19 cellular contexts compared by ENCODE assay signal in genomic region chr14:99043756-99044155, GRCh38.
DNase-seq lines count a peak whose midpoint lies in the region; ATAC-seq and TF ChIP-seq lines count a peak whose summit lies in the region.
"Had no signal": no experiment of that assay in that cellular context is flagged by ENCODE, and none has a peak within 500 bp of the region (broad histone marks: within the 10 kb centered on the region; RNA-seq: fewer than 3 reads in every experiment).

No MANE protein-coding gene starts in this region.

- no peaks in the 10 kb centered on the region for H4K20me1 ChIP-seq in BLaER1
- H4K20me1 ChIP-seq: BLaER1 treated with 17β-estradiol and CSF1 and Interleukin-3, amounts not matched to agents 10 nM and 100 nM had no signal

- no peak overlapping the region for H3K9ac ChIP-seq in BLaER1
- no peak overlapping the region for H3K9ac ChIP-seq in endodermal cell (ENCODE audit: extremely low read depth, low read length, poor library complexity, severe bottlenecking)
- H3K9ac ChIP-seq: BLaER1 treated with 17β-estradiol and CSF1 and Interleukin-3, amounts not matched to agents 10 nM and 100 nM had no signal

- H3K36me3 ChIP-seq in BLaER1 (no peaks in the 10 kb centered on the region), endodermal cell (ENCODE audit: control insufficient read depth, insufficient read depth, low read length) (no peaks in the 10 kb centered on the region)
- H3K36me3 ChIP-seq: BLaER1 treated with 17β-estradiol and CSF1 and Interleukin-3, amounts not matched to agents 10 nM and 100 nM had no signal

- peak; percentile 10 for DNase-seq in endodermal cell
- peak; percentile 28 for DNase-seq in mesenteric fat pad (ENCODE audit: low spot score)
- no peak for DNase-seq in CD1c-positive myeloid dendritic cell (ENCODE audit: extremely low spot score)
- DNase-seq: Calu3; CD4-positive, alpha-beta memory T cell; COR-L47; DMS53; DMS79 treated with DMSO at 0.1 percent for 48 hours; GF-D8; H9 had no signal

- H3K27me3 Mint-ChIP-seq in endodermal cell (ENCODE audit: insufficient read depth): peaks cover under 1% of the 10 kb centered on the region
- H3K27me3 Mint-ChIP-seq: B cell; CD4-positive, alpha-beta memory T cell had no signal

- no peaks in the 10 kb centered on the region for H3K27me3 ChIP-seq in BLaER1
- H3K27me3 ChIP-seq in endodermal cell (ENCODE audit: control insufficient read depth, insufficient read depth, low read length, poor library complexity, severe bottlenecking): no peaks in the 10 kb centered on the region
- H3K27me3 ChIP-seq: BLaER1 treated with 17β-estradiol and CSF1 and Interleukin-3, amounts not matched to agents 10 nM and 100 nM had no signal

- H3K9me3 ChIP-seq in BLaER1 (no peaks in the 10 kb centered on the region), endodermal cell (ENCODE audit: control insufficient read depth, low read length) (no peaks in the 10 kb centered on the region)

- H3K27ac ChIP-seq in BLaER1: no peak overlapping the region
- H3K27ac ChIP-seq in endodermal cell (ENCODE audit: low read depth, low read length): no peak overlapping the region
- H3K27ac ChIP-seq: 22Rv1; BLaER1 treated with 17β-estradiol and CSF1 and Interleukin-3, amounts not matched to agents 10 nM and 100 nM had no signal

- no peaks in the 10 kb centered on the region for H3K36me3 Mint-ChIP-seq in endodermal cell (ENCODE audit: low read depth)

- ATAC-seq in HG02623 (IDR thresholded peaks at IDR 0.05; ENCODE audit: unreplicated experiment) (no peak), HG03457 (IDR thresholded peaks at IDR 0.05; ENCODE audit: unreplicated experiment) (no peak)
- ATAC-seq: GM23338, HCT116 had no signal

- no peak overlapping the region for H3K27ac Mint-ChIP-seq in endodermal cell
- H3K27ac Mint-ChIP-seq: B cell; CD4-positive, alpha-beta memory T cell; GM23338; H9 had no signal

- H3K4me2 ChIP-seq in BLaER1: peak overlapping the region; percentile 0; the same call in 1 of the 2 replicates
- H3K4me2 ChIP-seq: GM23338 had no signal

- no peak for TF ChIP-seq CTCF in endodermal cell (conservative IDR thresholded peaks at IDR 0.05)

- H3K4me3 Mint-ChIP-seq in endodermal cell: no peak overlapping the region
- H3K4me3 Mint-ChIP-seq: B cell; CD14-positive monocyte; CD4-positive, alpha-beta memory T cell; GM23338; H9 had no signal

- H3K4me3 ChIP-seq in BLaER1: no peak overlapping the region
- no peak overlapping the region for H3K4me3 ChIP-seq in endodermal cell (ENCODE audit: low read length)
- H3K4me3 ChIP-seq: BLaER1 treated with 17β-estradiol and CSF1 and Interleukin-3, amounts not matched to agents 10 nM and 100 nM; GM23338 had no signal

- peaks cover 3% of the 10 kb centered on the region for H3K9me3 Mint-ChIP-seq in endodermal cell

- 83% methylated on average over 1 of the region's 1 CpG; no CpG with 5 or more reads in 1 of the 2 experiments for WGBS in endodermal cell (ENCODE audit: insufficient coverage in 1 of 2, insufficient read length in 1 of 2), 2 experiments

- H3K4me1 Mint-ChIP-seq in endodermal cell: no peaks in the 10 kb centered on the region
- H3K4me1 Mint-ChIP-seq: B cell had no signal

- peaks cover 64% of the 10 kb centered on the region for H3K4me1 ChIP-seq in BLaER1
- no peaks in the 10 kb centered on the region for H3K4me1 ChIP-seq in endodermal cell (ENCODE audit: control insufficient read depth, insufficient read depth, low read length)
